In genomic region chr15:98241032-98241554, GRCh38 we compare ENCODE assay signal across 29 cellular contexts.
A peak's percentile ranks its signal among the peaks of the same experiment; 100 is the strongest.
DNase-seq lines count a peak whose midpoint lies in the region; ATAC-seq, FAIRE-seq and TF ChIP-seq lines count a peak whose summit lies in the region.
"Had no signal": no experiment of that assay in that cellular context is flagged by ENCODE, and none has a peak within 500 bp of the region (broad histone marks: within the 10 kb centered on the region; RNA-seq: fewer than 3 reads in every experiment).

No MANE protein-coding gene starts in this region.

- POLR2A ChIA-PET in A549 (lab: Yijun Ruan, JAX) = no interaction called here
- POLR2A ChIA-PET in naive thymus-derived CD8-positive, alpha-beta T cell (lab: Charles Lee) = no interaction called here

- CTCF ChIA-PET in A549 (lab: Yijun Ruan, JAX) = interaction anchor here (0.8 to 1.2 kb wide), 4 partner anchors 9 to 342 kb away, joined by 3 read pairs; no protein-coding TSS in a partner anchor

- H3K4me1 ChIP-seq in A549 = no peaks in the 10 kb centered on the region
- H3K4me1 ChIP-seq: heart right ventricle, left ventricle myocardium inferior, upper lobe of right lung had no signal

- H3K27ac ChIP-seq in A549 = no peak overlapping the region
- H3K27ac ChIP-seq: C4-2B, heart right ventricle, left ventricle myocardium inferior, SK-N-MC, upper lobe of right lung, VCaP had no signal

- H3K27me3 ChIP-seq in bronchial epithelial cell (ENCODE audit: control insufficient read depth, insufficient read depth, low read length) = no peaks in the 10 kb centered on the region
- H3K27me3 ChIP-seq: heart right ventricle, upper lobe of right lung had no signal

- under 1% methylated on average over 3 of the region's 3 CpGs for WGBS in A549 (ENCODE audit: missing lambda C conversion rate)

- peaks cover 0 to 12% (median 2%) of the 10 kb centered on the region in 5 donors for H3K27me3 Mint-ChIP-seq in naive thymus-derived CD8-positive, alpha-beta T cell
- H3K27me3 Mint-ChIP-seq: activated CD4-positive, alpha-beta T cell treated with anti-CD3 and anti-CD28 coated beads, Interleukin-2, amount 10 ng/mL, durations not matched to agents 24 days and 14 days; effector memory CD8-positive, alpha-beta T cell had no signal

- no peak overlapping the region for H3K4me3 Mint-ChIP-seq in naive thymus-derived CD8-positive, alpha-beta T cell
- H3K4me3 Mint-ChIP-seq: activated CD4-positive, alpha-beta T cell treated with anti-CD3 and anti-CD28 coated beads, Interleukin-2, amount 10 ng/mL, durations not matched to agents 24 days and 14 days; activated T-cell treated with anti-CD3 and anti-CD28 coated beads, Interleukin-2, amount 50 U/mL, for 4 hours; brain; effector memory CD8-positive, alpha-beta T cell; mesothelial cell of epicardium; natural killer cell had no signal

- H3K4me2 ChIP-seq in A549 = peak overlapping the region; percentile 8; the same call in 1 of the 3 replicates

- peaks cover 0 to 3% (median 0%) of the 10 kb centered on the region in 9 donors for H3K9me3 Mint-ChIP-seq in naive thymus-derived CD8-positive, alpha-beta T cell
- H3K9me3 Mint-ChIP-seq: activated CD4-positive, alpha-beta T cell treated with anti-CD3 and anti-CD28 coated beads, Interleukin-2, amount 10 ng/mL, durations not matched to agents 24 days and 14 days; brain; natural killer cell had no signal

- no peaks in the 10 kb centered on the region for H3K4me1 Mint-ChIP-seq in naive thymus-derived CD8-positive, alpha-beta T cell
- H3K4me1 Mint-ChIP-seq: activated CD4-positive, alpha-beta T cell treated with anti-CD3 and anti-CD28 coated beads, Interleukin-2, amount 10 ng/mL, durations not matched to agents 24 days and 14 days; brain; mesothelial cell of epicardium; natural killer cell had no signal

- no peak for FAIRE-seq in A549 (lab: Jason Lieb, UNC)
- peak; percentile 47 for FAIRE-seq in bronchial epithelial cell (lab: Jason Lieb, UNC)
- FAIRE-seq: colon, small intestine had no signal

- no peak for TF ChIP-seq RAD21 in A549 (conservative IDR thresholded peaks at IDR 0.05 in 1 of 2, IDR thresholded peaks at IDR 0.05 in 1 of 2)

- H3K4me3 ChIP-seq in A549 = no peak overlapping the region
- no peak overlapping the region for H3K4me3 ChIP-seq in bronchial epithelial cell (ENCODE audit: low read depth, low read length)
- H3K4me3 ChIP-seq: heart right ventricle, left ventricle myocardium inferior, SK-N-MC, upper lobe of right lung had no signal

- no peak for TF ChIP-seq POLR2A in A549 (IDR thresholded peaks at IDR 0.05; ENCODE audit: low read length)

- no peak overlapping the region for H3K27ac Mint-ChIP-seq in naive thymus-derived CD8-positive, alpha-beta T cell
- H3K27ac Mint-ChIP-seq: activated CD4-positive, alpha-beta T cell treated with anti-CD3 and anti-CD28 coated beads, Interleukin-2, amount 10 ng/mL, durations not matched to agents 24 days and 14 days; brain; effector memory CD8-positive, alpha-beta T cell; mesothelial cell of epicardium; natural killer cell had no signal

- DNase-seq in A549 (ENCODE audit: low read depth in 1 of 2, low spot score in 1 of 2) = no peak
- DNase-seq in ELR (ENCODE audit: low read depth) = peak; percentile 11
- DNase-seq in NAMALWA (ENCODE audit: low spot score) = peak; percentile 10
- DNase-seq in bronchial epithelial cell (ENCODE audit: low read depth) = no peak
- no peak for DNase-seq in anterior cingulate cortex (lab: John Stamatoyannopoulos, UW)
- no peak for DNase-seq in AML-193 (lab: John Stamatoyannopoulos, UW)
- no peak for DNase-seq in naive thymus-derived CD8-positive, alpha-beta T cell
- DNase-seq: activated CD4-positive, alpha-beta T cell treated with anti-CD3 and anti-CD28 coated beads, Interleukin-2, amount 10 ng/mL, durations not matched to agents 24 days and 14 days; activated naive CD4-positive, alpha-beta T cell; activated T-cell treated with anti-CD3 and anti-CD28 coated beads, Interleukin-2, amount 50 U/mL, for 4 hours; effector memory CD8-positive, alpha-beta T cell; foreskin fibroblast; heart right ventricle; left ventricle myocardium inferior; natural killer cell; NCI-H1417 treated with DMSO at 0.1 percent for 48 hours; NCI-H2081 treated with DMSO at 0.1 percent for 48 hours; NCI-H446 treated with DMSO at 0.1 percent for 48 hours; NK-92 treated with Interleukin-12 subunit alpha and Interleukin-12 subunit beta, amount 100 ng/mL, for 24 hours; small intestine; stimulated activated CD4-positive, alpha-beta T cell treated with anti-CD3 and anti-CD28 coated beads, Interleukin-1b, Interleukin-23, amount 100 ng/mL, for 48 hours; upper lobe of right lung had no signal

- ATAC-seq in A549 (peak in 1 of 2 experiments; percentile 61; a peak in 3 of 6 replicates), HG02588 (IDR thresholded peaks at IDR 0.05; ENCODE audit: unreplicated experiment) (no peak)
- no peak for ATAC-seq in naive thymus-derived CD8-positive, alpha-beta T cell
- ATAC-seq: activated T-cell treated with anti-CD3 and anti-CD28 coated beads, Interleukin-2, amount 50 U/mL, for 4 hours; effector memory CD8-positive, alpha-beta T cell; heart right ventricle; natural killer cell; upper lobe of right lung had no signal

- TF ChIP-seq CTCF in A549 (IDR thresholded peaks at IDR 0.05) (no peak), bronchial epithelial cell (IDR thresholded peaks at IDR 0.05; ENCODE audit: insufficient read depth, low read length, severe bottlenecking) (no peak)

- H3K36me3 ChIP-seq in bronchial epithelial cell (ENCODE audit: control insufficient read depth, insufficient read depth, low read length) = no peaks in the 10 kb centered on the region
- H3K36me3 ChIP-seq: heart right ventricle, left ventricle myocardium inferior, upper lobe of right lung had no signal

- no peak for TF ChIP-seq EP300 in A549 (IDR thresholded peaks at IDR 0.05)

- H3K9me3 ChIP-seq in A549 = no peaks in the 10 kb centered on the region
- H3K9me3 ChIP-seq: upper lobe of right lung had no signal

- H3K36me3 Mint-ChIP-seq in naive thymus-derived CD8-positive, alpha-beta T cell = no peaks in the 10 kb centered on the region
- H3K36me3 Mint-ChIP-seq: brain, mesothelial cell of epicardium, natural killer cell had no signal

TF ChIP-seq in A549, 52 proteins besides CTCF, POLR2A, EP300 and RAD21:
- TF ChIP-seq USF2 (IDR thresholded peaks at IDR 0.05) (peak; percentile 48; the same call in 1 of the 2 replicates), JUN (IDR thresholded peaks at IDR 0.05) (no peak)

Comparison
In these comparisons a context has a peak if more than half of its experiments do, and no peak if none do; other contexts are left out.
1. DNase-seq: peak in ELR (single experiment) and NAMALWA (single experiment); none in A549 (0 of 2), bronchial epithelial cell (single experiment), anterior cingulate cortex (0 of 58), AML-193 (0 of 2) and naive thymus-derived CD8-positive, alpha-beta T cell (0 of 10).